1 cellular context compared by ENCODE assay signal in genomic region chr1:84724128-84724860, GRCh38.
TF ChIP-seq lines count a peak whose summit lies in the region.

No MANE protein-coding gene starts in this region.

TF ChIP-seq in K562, 482 proteins besides CTCF, POLR2A, EP300 and RAD21 (continued from another document and continues in another):
- no peak for TF ChIP-seq THAP12 (CRISPR knock-in tag; IDR thresholded peaks at IDR 0.05)
- no peak for TF ChIP-seq POLR2H (tag; IDR thresholded peaks at IDR 0.05; ENCODE audit: low read depth)
- no peak for TF ChIP-seq ZNF239 (CRISPR knock-in tag; IDR thresholded peaks at IDR 0.05)
- peak; percentile 92 for TF ChIP-seq HINFP (tag; conservative IDR thresholded peaks at IDR 0.05; ENCODE audit: low read depth)
- no peak for TF ChIP-seq GATAD2B (IDR thresholded peaks at IDR 0.05; ENCODE audit: borderline replicate concordance)
- no peak for TF ChIP-seq KLF6 (CRISPR knock-in tag; IDR thresholded peaks at IDR 0.05; ENCODE audit: borderline replicate concordance)
- no peak for TF ChIP-seq RBM39 (optimal IDR thresholded peaks at IDR 0.05; ENCODE audit: low read depth, low read length)
- TF ChIP-seq ZNF699 (CRISPR knock-in tag; IDR thresholded peaks at IDR 0.05; ENCODE audit: insufficient replicate concordance) = no peak
- TF ChIP-seq CTCFL (IDR thresholded peaks at IDR 0.05; ENCODE audit: borderline replicate concordance, insufficient read depth, low read depth, low read length, poor library complexity, severe bottlenecking) = peak; percentile 66
- peak; percentile 26; the same call in 1 of the 2 replicates for TF ChIP-seq TFAP4 (CRISPR knock-in tag; IDR thresholded peaks at IDR 0.05; ENCODE audit: borderline replicate concordance)
- TF ChIP-seq SRSF1 (IDR thresholded peaks at IDR 0.05; ENCODE audit: low read depth, low read length) = no peak
- no peak for TF ChIP-seq HMGN3 (IDR thresholded peaks at IDR 0.05; ENCODE audit: borderline replicate concordance, extremely low read depth, insufficient read length, low read depth, low read length)
- TF ChIP-seq MBD2 (IDR thresholded peaks at IDR 0.05; ENCODE audit: borderline replicate concordance, low read depth) = no peak
- no peak for TF ChIP-seq MCM2 (IDR thresholded peaks at IDR 0.05; ENCODE audit: low read depth)
- TF ChIP-seq SIX5 (IDR thresholded peaks at IDR 0.05; ENCODE audit: borderline replicate concordance in 1 of 2, insufficient read depth in 1 of 2, low read depth in 1 of 2, low read length in 2 of 2) = no peak
- TF ChIP-seq MTA3 (IDR thresholded peaks at IDR 0.05; ENCODE audit: borderline replicate concordance) = no peak
- no peak for TF ChIP-seq ZNF253 (CRISPR knock-in tag; conservative IDR thresholded peaks at IDR 0.05)
- TF ChIP-seq NELFE (IDR thresholded peaks at IDR 0.05; ENCODE audit: insufficient read depth, insufficient read length) = no peak
- TF ChIP-seq OTX1 (CRISPR knock-in tag; IDR thresholded peaks at IDR 0.05) = no peak
- TF ChIP-seq TFAM (CRISPR knock-in tag; conservative IDR thresholded peaks at IDR 0.05) = no peak
- TF ChIP-seq ILK (tag; IDR thresholded peaks at IDR 0.05; ENCODE audit: borderline replicate concordance, low read depth) = no peak
- TF ChIP-seq HMG20A (CRISPR knock-in tag; conservative IDR thresholded peaks at IDR 0.05) = no peak
- TF ChIP-seq HDAC8 (tag; IDR thresholded peaks at IDR 0.05) = no peak
- TF ChIP-seq TAF1 (IDR thresholded peaks at IDR 0.05; ENCODE audit: control insufficient read depth, extremely low read depth, insufficient read depth, low read length, severe bottlenecking) = no peak
- no peak for TF ChIP-seq GTF2E2 (tag; IDR thresholded peaks at IDR 0.05)
- no peak for TF ChIP-seq PTBP1 (IDR thresholded peaks at IDR 0.05; ENCODE audit: low read depth, low read length)
- no peak for TF ChIP-seq BRF1 (IDR thresholded peaks at IDR 0.05; ENCODE audit: borderline replicate concordance, extremely low read depth, insufficient read length)
- no peak for TF ChIP-seq ZNF318 (IDR thresholded peaks at IDR 0.05; ENCODE audit: borderline replicate concordance in 1 of 2, low read depth in 1 of 2)
- TF ChIP-seq KLF16 (IDR thresholded peaks at IDR 0.05) = peak; percentile 38; the same call in 1 of the 2 replicates
- no peak for TF ChIP-seq NCOA2 (IDR thresholded peaks at IDR 0.05; ENCODE audit: partially characterized antibody in 2 of 2)
- TF ChIP-seq CXXC5 (CRISPR knock-in tag; IDR thresholded peaks at IDR 0.05) = peak; percentile 51; the same call in 1 of the 2 replicates
- 0 out of 2 replicates have a peak, but pooled peaks have one; percentile 9 for TF ChIP-seq EGR1 (conservative IDR thresholded peaks at IDR 0.05)
- TF ChIP-seq FOSL1 (tag; conservative IDR thresholded peaks at IDR 0.05) = no peak
- no peak for TF ChIP-seq BRF2 (IDR thresholded peaks at IDR 0.05; ENCODE audit: borderline replicate concordance, insufficient read depth, insufficient read length)
- TF ChIP-seq ARID3A (IDR thresholded peaks at IDR 0.05; ENCODE audit: borderline replicate concordance, low read depth, low read length) = no peak
- TF ChIP-seq GMEB1 (CRISPR knock-in tag; IDR thresholded peaks at IDR 0.05) = no peak
- no peak for TF ChIP-seq MCM7 (IDR thresholded peaks at IDR 0.05)
- no peak for TF ChIP-seq TCFL5 (CRISPR knock-in tag; conservative IDR thresholded peaks at IDR 0.05)
- TF ChIP-seq RCOR1 (IDR thresholded peaks at IDR 0.05; ENCODE audit: borderline replicate concordance in 1 of 2, low read depth in 2 of 2, low read length in 2 of 2) = 0 out of 4 replicates have a peak, but pooled peaks of 1 of the 2 experiments have one; percentile 4
- TF ChIP-seq HOMEZ (CRISPR knock-in tag; IDR thresholded peaks at IDR 0.05) = no peak
